ENCODE assay signal across 8 cellular contexts in genomic region chr16:22374311-22375116, GRCh38. TPM values are rescaled to one million over a fixed set of nuclear protein-coding genes. Genes with fewer than 3 reads are reported as not detected.
DNase-seq lines count a peak whose midpoint lies in the region; ATAC-seq, FAIRE-seq and TF ChIP-seq lines count a peak whose summit lies in the region.

Gene CDR2, minus strand, starts transcription at chr16:22374619. Its CDS starts 310 bp downstream, at chr16:22374309.

- peak within 1 kb of the TSS; percentile 85 for H3K9ac ChIP-seq in kidney (ENCODE audit: low read length in 2 of 2)

- peak within 1 kb of the TSS; percentile 94 for H3K27ac Mint-ChIP-seq in chondrocyte (ENCODE audit: unreplicated experiment)

- peak; percentile 86 for ATAC-seq in HG03457 (IDR thresholded peaks at IDR 0.05; ENCODE audit: unreplicated experiment)

- DNase-seq in BJ (ENCODE audit: low read depth): peak; percentile 74
- peak; percentile 92 for DNase-seq in GM19240 (ENCODE audit: insufficient read length, low spot score)
- peak; percentile 96 to 99 for DNase-seq in NCI-H524 (lab: John Stamatoyannopoulos, UW)
- peak; percentile 95 to 96 for DNase-seq in activated CD4-positive, alpha-beta T cell treated with anti-CD3 and anti-CD28 coated beads for 24 hours (ENCODE audit: low read depth in 2 of 2)
- DNase-seq in chondrocyte (ENCODE audit: low spot score): peak; percentile 99
- DNase-seq in kidney: peak; percentile 99
- DNase-seq in stimulated activated CD4-positive, alpha-beta T cell treated with anti-CD3 and anti-CD28 coated beads, Interleukin-15, amount 100 ng/mL, for 24 hours: peak; percentile 99

- H3K4me1 ChIP-seq in kidney (ENCODE audit: control insufficient read depth in 1 of 2, insufficient read depth in 1 of 2, low read depth in 1 of 2, low read length in 2 of 2): peaks cover 14 to 29% of the 10 kb centered on the region in 2 donors

- peak; percentile 71 for FAIRE-seq in kidney (lab: Jason Lieb, UNC)

- H3K36me3 ChIP-seq in BJ (ENCODE audit: control insufficient read depth, insufficient read depth, low read length) (no peaks in the 10 kb centered on the region), kidney (ENCODE audit: control insufficient read depth in 1 of 2, insufficient read depth in 2 of 2, low read length in 2 of 2) (no peaks in the 10 kb centered on the region)

- H3K27me3 ChIP-seq in BJ (ENCODE audit: control insufficient read depth, insufficient read depth, low read length): no peaks in the 10 kb centered on the region

- H3K4me3 ChIP-seq in BJ (ENCODE audit: low read depth, low read length) (peak within 1 kb of the TSS; percentile 50), kidney (ENCODE audit: low read length in 2 of 2) (peak within 1 kb of the TSS; percentile 75 to 84)

- POLR2A ChIA-PET in BJ (lab: Charles Lee): interaction anchor here (0.7 kb wide), 1 partner anchor 50 kb away, joined by 3 read pairs; no protein-coding TSS in a partner anchor

- TF ChIP-seq CTCF in BJ (IDR thresholded peaks at IDR 0.05; ENCODE audit: insufficient read depth, low read depth, low read length) (no peak), chondrocyte (IDR thresholded peaks at IDR 0.05) (no peak), kidney (IDR thresholded peaks at IDR 0.05; ENCODE audit: borderline replicate concordance, extremely low read depth, insufficient read depth) (no peak)

- peaks cover 48% of the 10 kb centered on the region for H3K4me1 Mint-ChIP-seq in chondrocyte (ENCODE audit: low read depth)

- H3K27ac ChIP-seq in kidney (ENCODE audit: low read depth in 2 of 2, low read length in 2 of 2): peak within 1 kb of the TSS; percentile 81 to 84

- H3K36me3 Mint-ChIP-seq in chondrocyte (ENCODE audit: low read depth): peaks cover 2% of the 10 kb centered on the region

- H3K4me3 Mint-ChIP-seq in chondrocyte (ENCODE audit: unreplicated experiment): peak within 1 kb of the TSS; percentile 96

- H3K27me3 Mint-ChIP-seq in chondrocyte (ENCODE audit: low read depth): no peaks in the 10 kb centered on the region

- intact Hi-C loops in kidney (cut with DNase I): no loop called here

- H3K9me3 Mint-ChIP-seq in chondrocyte (ENCODE audit: low read depth): no peaks in the 10 kb centered on the region

- no peaks in the 10 kb centered on the region for H3K9me3 ChIP-seq in kidney (ENCODE audit: control insufficient read depth in 1 of 2, low read length in 2 of 2)

- CTCF ChIA-PET in BJ (lab: Yijun Ruan, JAX): no interaction called here

RNA-seq across cellular contexts. Expression of gene CDR2, which starts in this region (rescaled TPM):
- polyA plus RNA-seq in BJ (2011; rRNA removed) (41.5 and 44.4 TPM in 2 replicates), kidney (ENCODE audit: insufficient read depth, low read depth, low replicate concordance) (14.4 TPM)
- polyA minus RNA-seq in BJ (2011; rRNA and poly(A)+ RNA removed): 23.1 and 23.7 TPM in 2 replicates
- total RNA-seq in chondrocyte (42.9 to 49.4 TPM (median 46.1 TPM) in 3 replicates), kidney (29.6 TPM)

Comparison
In these comparisons a context has a peak if more than half of its experiments do, and no peak if none do; other contexts are left out.
1. Peak in every context shown above with its lines: DNase-seq, ATAC-seq, H3K4me3 ChIP-seq and H3K27ac ChIP-seq.